1 cellular context compared by ENCODE assay signal in the genomic region with DNA sequence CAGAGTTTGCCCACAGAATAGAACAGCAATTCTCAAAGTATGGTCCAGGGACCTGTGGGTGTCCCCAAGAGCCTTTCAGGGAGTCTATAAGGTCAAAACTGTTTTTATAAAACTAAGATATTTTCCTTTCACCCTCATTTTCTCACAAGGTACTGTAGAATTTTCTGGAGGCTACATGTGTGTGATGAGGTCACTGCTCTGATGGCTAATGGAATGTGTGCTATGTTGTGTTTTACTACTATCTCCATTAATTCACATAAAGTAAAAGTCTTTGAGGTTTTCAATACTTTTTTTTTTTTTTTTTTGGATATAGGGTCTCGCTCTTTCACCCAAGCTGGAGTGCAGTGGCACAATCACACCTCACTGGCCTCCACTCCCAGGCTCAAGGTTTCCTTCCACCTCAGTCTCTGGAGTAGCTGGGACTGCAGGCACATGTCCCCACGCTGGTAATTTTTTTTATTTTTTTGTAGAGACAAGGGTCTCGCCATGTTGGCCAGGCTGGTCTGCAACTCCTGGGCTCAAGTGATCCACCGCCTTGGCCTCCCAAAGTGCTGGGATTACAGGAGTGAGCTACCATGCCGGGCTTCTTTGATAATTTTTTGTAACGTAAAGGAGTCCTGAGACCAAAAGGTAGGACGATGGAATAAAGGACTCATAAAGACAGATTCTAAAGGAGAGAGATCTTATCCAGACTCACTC.
TF ChIP-seq lines count a peak whose summit lies in the region.

No MANE protein-coding gene starts in this region.

TF ChIP-seq in HepG2, 621 proteins besides CTCF, POLR2A, EP300 and RAD21:
- TF ChIP-seq ISX (CRISPR knock-in tag; conservative IDR thresholded peaks at IDR 0.05) (no peak), ZNF333 (CRISPR knock-in tag; IDR thresholded peaks at IDR 0.05; ENCODE audit: borderline replicate concordance) (no peak), NCOR1 (IDR thresholded peaks at IDR 0.05; ENCODE audit: borderline replicate concordance, low read length) (no peak), KDM2A (CRISPR knock-in tag; IDR thresholded peaks at IDR 0.05; ENCODE audit: borderline replicate concordance, low read depth) (no peak), NFYB (CRISPR knock-in tag; IDR thresholded peaks at IDR 0.05) (no peak)
- TF ChIP-seq, protein P1, sequence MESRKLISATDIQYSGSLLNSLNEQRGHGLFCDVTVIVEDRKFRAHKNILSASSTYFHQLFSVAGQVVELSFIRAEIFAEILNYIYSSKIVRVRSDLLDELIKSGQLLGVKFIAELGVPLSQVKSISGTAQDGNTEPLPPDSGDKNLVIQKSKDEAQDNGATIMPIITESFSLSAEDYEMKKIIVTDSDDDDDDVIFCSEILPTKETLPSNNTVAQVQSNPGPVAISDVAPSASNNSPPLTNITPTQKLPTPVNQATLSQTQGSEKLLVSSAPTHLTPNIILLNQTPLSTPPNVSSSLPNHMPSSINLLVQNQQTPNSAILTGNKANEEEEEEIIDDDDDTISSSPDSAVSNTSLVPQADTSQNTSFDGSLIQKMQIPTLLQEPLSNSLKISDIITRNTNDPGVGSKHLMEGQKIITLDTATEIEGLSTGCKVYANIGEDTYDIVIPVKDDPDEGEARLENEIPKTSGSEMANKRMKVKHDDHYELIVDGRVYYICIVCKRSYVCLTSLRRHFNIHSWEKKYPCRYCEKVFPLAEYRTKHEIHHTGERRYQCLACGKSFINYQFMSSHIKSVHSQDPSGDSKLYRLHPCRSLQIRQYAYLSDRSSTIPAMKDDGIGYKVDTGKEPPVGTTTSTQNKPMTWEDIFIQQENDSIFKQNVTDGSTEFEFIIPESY (CRISPR knock-in tag; IDR thresholded peaks at IDR 0.05), result no peak
- TF ChIP-seq, protein P2, sequence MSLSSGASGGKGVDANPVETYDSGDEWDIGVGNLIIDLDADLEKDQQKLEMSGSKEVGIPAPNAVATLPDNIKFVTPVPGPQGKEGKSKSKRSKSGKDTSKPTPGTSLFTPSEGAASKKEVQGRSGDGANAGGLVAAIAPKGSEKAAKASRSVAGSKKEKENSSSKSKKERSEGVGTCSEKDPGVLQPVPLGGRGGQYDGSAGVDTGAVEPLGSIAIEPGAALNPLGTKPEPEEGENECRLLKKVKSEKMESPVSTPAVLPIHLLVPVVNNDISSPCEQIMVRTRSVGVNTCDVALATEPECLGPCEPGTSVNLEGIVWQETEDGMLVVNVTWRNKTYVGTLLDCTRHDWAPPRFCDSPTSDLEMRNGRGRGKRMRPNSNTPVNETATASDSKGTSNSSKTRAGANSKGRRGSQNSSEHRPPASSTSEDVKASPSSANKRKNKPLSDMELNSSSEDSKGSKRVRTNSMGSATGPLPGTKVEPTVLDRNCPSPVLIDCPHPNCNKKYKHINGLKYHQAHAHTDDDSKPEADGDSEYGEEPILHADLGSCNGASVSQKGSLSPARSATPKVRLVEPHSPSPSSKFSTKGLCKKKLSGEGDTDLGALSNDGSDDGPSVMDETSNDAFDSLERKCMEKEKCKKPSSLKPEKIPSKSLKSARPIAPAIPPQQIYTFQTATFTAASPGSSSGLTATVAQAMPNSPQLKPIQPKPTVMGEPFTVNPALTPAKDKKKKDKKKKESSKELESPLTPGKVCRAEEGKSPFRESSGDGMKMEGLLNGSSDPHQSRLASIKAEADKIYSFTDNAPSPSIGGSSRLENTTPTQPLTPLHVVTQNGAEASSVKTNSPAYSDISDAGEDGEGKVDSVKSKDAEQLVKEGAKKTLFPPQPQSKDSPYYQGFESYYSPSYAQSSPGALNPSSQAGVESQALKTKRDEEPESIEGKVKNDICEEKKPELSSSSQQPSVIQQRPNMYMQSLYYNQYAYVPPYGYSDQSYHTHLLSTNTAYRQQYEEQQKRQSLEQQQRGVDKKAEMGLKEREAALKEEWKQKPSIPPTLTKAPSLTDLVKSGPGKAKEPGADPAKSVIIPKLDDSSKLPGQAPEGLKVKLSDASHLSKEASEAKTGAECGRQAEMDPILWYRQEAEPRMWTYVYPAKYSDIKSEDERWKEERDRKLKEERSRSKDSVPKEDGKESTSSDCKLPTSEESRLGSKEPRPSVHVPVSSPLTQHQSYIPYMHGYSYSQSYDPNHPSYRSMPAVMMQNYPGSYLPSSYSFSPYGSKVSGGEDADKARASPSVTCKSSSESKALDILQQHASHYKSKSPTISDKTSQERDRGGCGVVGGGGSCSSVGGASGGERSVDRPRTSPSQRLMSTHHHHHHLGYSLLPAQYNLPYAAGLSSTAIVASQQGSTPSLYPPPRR (CRISPR knock-in tag; IDR thresholded peaks at IDR 0.05; ENCODE audit: borderline replicate concordance), result no peak
- TF ChIP-seq, protein P3, sequence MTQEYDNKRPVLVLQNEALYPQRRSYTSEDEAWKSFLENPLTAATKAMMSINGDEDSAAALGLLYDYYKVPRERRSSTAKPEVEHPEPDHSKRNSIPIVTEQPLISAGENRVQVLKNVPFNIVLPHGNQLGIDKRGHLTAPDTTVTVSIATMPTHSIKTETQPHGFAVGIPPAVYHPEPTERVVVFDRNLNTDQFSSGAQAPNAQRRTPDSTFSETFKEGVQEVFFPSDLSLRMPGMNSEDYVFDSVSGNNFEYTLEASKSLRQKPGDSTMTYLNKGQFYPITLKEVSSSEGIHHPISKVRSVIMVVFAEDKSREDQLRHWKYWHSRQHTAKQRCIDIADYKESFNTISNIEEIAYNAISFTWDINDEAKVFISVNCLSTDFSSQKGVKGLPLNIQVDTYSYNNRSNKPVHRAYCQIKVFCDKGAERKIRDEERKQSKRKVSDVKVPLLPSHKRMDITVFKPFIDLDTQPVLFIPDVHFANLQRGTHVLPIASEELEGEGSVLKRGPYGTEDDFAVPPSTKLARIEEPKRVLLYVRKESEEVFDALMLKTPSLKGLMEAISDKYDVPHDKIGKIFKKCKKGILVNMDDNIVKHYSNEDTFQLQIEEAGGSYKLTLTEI (CRISPR knock-in tag; conservative IDR thresholded peaks at IDR 0.05), result no peak
